ENCODE assay signal across 1 cellular context in the genomic region with DNA sequence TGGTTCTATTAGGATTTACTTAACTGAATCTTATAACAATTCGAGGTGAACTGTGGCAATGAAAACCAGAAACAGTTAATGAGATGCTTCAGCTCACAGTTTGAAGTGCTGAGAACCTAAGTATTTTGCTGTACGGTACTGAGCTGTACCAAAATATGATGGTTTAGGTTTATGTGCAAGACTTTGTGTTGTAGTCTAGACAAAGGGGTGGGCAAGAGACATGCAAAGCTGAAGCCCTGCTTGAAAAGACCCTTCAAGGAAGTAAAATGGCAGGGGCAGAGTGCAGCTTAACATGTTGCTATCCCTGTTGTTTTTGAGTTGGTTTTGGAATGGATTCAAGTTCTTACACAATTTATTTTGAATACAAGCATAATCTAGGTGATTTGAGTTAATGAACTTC.
TF ChIP-seq lines count a peak whose summit lies in the region.

No MANE protein-coding gene starts in this region.

TF ChIP-seq in K562, 482 proteins besides CTCF, POLR2A, EP300 and RAD21 (continued from another document):
- TF ChIP-seq ZNF589 (CRISPR knock-in tag; IDR thresholded peaks at IDR 0.05; ENCODE audit: low read depth) (0 out of 2 replicates have a peak, but pooled peaks have one; percentile 4), POLR2G (IDR thresholded peaks at IDR 0.05; ENCODE audit: low read depth, low read length) (no peak), NFRKB (IDR thresholded peaks at IDR 0.05; ENCODE audit: low read depth) (0 out of 2 replicates have a peak, but pooled peaks have one; percentile 5), HDAC3 (IDR thresholded peaks at IDR 0.05; ENCODE audit: borderline replicate concordance, partially characterized antibody) (no peak), WHSC1 (IDR thresholded peaks at IDR 0.05; ENCODE audit: low read length) (peak; percentile 92), SMAD4 (CRISPR knock-in tag; conservative IDR thresholded peaks at IDR 0.05) (peak; percentile 10; the same call in 1 of the 2 replicates)
- TF ChIP-seq, protein P1, sequence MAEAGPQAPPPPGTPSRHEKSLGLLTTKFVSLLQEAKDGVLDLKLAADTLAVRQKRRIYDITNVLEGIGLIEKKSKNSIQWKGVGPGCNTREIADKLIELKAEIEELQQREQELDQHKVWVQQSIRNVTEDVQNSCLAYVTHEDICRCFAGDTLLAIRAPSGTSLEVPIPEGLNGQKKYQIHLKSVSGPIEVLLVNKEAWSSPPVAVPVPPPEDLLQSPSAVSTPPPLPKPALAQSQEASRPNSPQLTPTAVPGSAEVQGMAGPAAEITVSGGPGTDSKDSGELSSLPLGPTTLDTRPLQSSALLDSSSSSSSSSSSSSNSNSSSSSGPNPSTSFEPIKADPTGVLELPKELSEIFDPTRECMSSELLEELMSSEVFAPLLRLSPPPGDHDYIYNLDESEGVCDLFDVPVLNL (CRISPR knock-in tag; IDR thresholded peaks at IDR 0.05; ENCODE audit: low read depth), result no peak
- TF ChIP-seq, protein P2, sequence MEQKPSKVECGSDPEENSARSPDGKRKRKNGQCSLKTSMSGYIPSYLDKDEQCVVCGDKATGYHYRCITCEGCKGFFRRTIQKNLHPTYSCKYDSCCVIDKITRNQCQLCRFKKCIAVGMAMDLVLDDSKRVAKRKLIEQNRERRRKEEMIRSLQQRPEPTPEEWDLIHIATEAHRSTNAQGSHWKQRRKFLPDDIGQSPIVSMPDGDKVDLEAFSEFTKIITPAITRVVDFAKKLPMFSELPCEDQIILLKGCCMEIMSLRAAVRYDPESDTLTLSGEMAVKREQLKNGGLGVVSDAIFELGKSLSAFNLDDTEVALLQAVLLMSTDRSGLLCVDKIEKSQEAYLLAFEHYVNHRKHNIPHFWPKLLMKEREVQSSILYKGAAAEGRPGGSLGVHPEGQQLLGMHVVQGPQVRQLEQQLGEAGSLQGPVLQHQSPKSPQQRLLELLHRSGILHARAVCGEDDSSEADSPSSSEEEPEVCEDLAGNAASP (IDR thresholded peaks at IDR 0.05), result no peak
